In the genomic region with DNA sequence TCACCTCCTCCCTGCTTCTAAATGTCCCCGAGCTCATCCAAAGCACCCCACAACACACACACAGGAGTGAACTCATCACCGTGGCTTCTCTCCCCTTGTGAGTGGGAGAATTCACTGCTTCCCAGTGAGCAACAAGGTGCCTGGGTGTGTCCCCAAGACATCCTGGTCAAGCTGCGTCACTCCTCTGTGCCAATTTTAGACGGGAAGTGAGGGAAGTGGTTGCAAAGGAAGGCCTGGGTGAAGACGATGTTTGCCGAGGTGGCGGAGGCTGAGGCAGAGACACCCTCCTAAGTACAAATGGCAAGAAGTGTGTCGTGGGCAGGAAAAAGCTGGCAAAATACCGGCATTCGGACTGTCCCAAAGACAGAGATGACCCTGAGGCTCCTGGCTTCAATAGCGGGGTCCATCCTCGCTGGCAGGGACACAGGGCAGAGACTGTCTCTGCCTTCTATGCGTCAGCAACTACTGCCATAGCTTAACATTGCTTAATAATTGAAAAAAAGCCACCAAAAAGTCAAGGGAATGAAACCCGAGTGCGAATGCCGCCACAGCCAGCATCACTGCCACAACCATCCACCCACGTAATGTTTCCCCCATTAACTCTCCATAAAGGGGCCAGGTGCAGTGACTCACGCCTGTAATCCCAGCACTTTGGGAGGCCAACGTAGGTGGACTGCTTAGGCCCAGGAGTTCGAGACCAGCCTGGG, we compare ENCODE assay signal across 11 cellular contexts.
DNase-seq lines count a peak whose midpoint lies in the region; ATAC-seq and TF ChIP-seq lines count a peak whose summit lies in the region.
"Had no signal": no experiment of that assay in that cellular context is flagged by ENCODE, and none has a peak within 500 bp of the region (broad histone marks: within the 10 kb centered on the region; RNA-seq: fewer than 3 reads in every experiment).

No MANE protein-coding gene starts in this region.

- TF ChIP-seq CTCF in WERI-Rb-1 (IDR thresholded peaks at IDR 0.05; ENCODE audit: low read depth, low read length) = no peak
- TF ChIP-seq CTCF in fibroblast of the aortic adventitia (IDR thresholded peaks at IDR 0.05; ENCODE audit: insufficient read depth, low read length) = no peak
- no peak for TF ChIP-seq CTCF in testis (IDR thresholded peaks at IDR 0.05)

- peak overlapping the region; percentile 88 for H3K9ac ChIP-seq in skeletal muscle satellite cell (ENCODE audit: low read depth, low read length)

- no peaks in the 10 kb centered on the region for H3K27me3 ChIP-seq in WERI-Rb-1 (ENCODE audit: insufficient read depth, low read depth, severe bottlenecking)
- no peaks in the 10 kb centered on the region for H3K27me3 ChIP-seq in skeletal muscle satellite cell (ENCODE audit: control insufficient read depth, insufficient read depth, low read length)
- H3K27me3 ChIP-seq in testis = no peaks in the 10 kb centered on the region

- H3K9me3 ChIP-seq in WERI-Rb-1 (ENCODE audit: severe bottlenecking) (no peaks in the 10 kb centered on the region), skeletal muscle satellite cell (replicated peaks; ENCODE audit: low read length) (no peaks in the 10 kb centered on the region), testis (no peaks in the 10 kb centered on the region)

- H3K36me3 ChIP-seq in WERI-Rb-1 (peaks cover 58% of the 10 kb centered on the region), skeletal muscle satellite cell (ENCODE audit: insufficient read depth, low read length) (peaks cover 47% of the 10 kb centered on the region), testis (ENCODE audit: low read depth, missing control alignments) (no peaks in the 10 kb centered on the region)

- ATAC-seq in SK-N-SH treated with all-trans-retinoic acid at 6 μM for 48 hours (no peak), GM21786 (IDR thresholded peaks at IDR 0.05; ENCODE audit: unreplicated experiment) (no peak)

- H3K4me2 ChIP-seq in skeletal muscle satellite cell (ENCODE audit: low read length) = peak overlapping the region; percentile 34

- H3K4me1 ChIP-seq in skeletal muscle satellite cell (ENCODE audit: control insufficient read depth, insufficient read depth, low read length) (peaks cover 60% of the 10 kb centered on the region), testis (peaks cover 18% of the 10 kb centered on the region)

- WGBS in testis, 2 donors = 65 to 76% methylated on average over 20 of the region's 20 CpGs

- peak overlapping the region; percentile 6; the same call in 1 of the 2 replicates for H3K27ac ChIP-seq in WERI-Rb-1
- H3K27ac ChIP-seq in testis = peak overlapping the region in 1 of 2 donors; percentile 61

- DNase-seq in EH (ENCODE audit: low read depth) (peak; percentile 65), WERI-Rb-1 (no peak), fibroblast of the aortic adventitia (ENCODE audit: low read depth) (peak; percentile 27), testis (no peak), NCI-H1694 treated with DMSO at 0.1 percent for 48 hours (lab: John Stamatoyannopoulos, UW) (no peak)
- DNase-seq: DMS53; KBM-7; stimulated activated naive CD4-positive, alpha-beta T cell treated with Interleukin-2 at 50 U/mL for 16 hours had no signal

- no peak overlapping the region for H3K4me3 ChIP-seq in WERI-Rb-1 (ENCODE audit: low read depth, low read length)
- H3K4me3 ChIP-seq in fibroblast of the aortic adventitia (ENCODE audit: low read depth, low read length) = no peak overlapping the region
- no peak overlapping the region for H3K4me3 ChIP-seq in skeletal muscle satellite cell (ENCODE audit: low read length)
- no peak overlapping the region for H3K4me3 ChIP-seq in testis

- intact Hi-C loops in testis (cut with DNase I; ENCODE audit: low total_unique reads) = no loop called here

- no peak for TF ChIP-seq POLR2A in testis (IDR thresholded peaks at IDR 0.05)

TF ChIP-seq in SK-N-SH treated with all-trans-retinoic acid at 6 μM for 48 hours, 23 proteins besides CTCF, POLR2A, EP300 and RAD21:
- TF ChIP-seq, protein P1, sequence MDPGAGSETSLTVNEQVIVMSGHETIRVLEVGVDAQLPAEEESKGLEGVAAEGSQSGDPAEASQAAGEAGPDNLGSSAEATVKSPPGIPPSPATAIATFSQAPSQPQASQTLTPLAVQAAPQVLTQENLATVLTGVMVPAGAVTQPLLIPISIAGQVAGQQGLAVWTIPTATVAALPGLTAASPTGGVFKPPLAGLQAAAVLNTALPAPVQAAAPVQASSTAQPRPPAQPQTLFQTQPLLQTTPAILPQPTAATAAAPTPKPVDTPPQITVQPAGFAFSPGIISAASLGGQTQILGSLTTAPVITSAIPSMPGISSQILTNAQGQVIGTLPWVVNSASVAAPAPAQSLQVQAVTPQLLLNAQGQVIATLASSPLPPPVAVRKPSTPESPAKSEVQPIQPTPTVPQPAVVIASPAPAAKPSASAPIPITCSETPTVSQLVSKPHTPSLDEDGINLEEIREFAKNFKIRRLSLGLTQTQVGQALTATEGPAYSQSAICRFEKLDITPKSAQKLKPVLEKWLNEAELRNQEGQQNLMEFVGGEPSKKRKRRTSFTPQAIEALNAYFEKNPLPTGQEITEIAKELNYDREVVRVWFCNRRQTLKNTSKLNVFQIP (CRISPR knock-in tag; IDR thresholded peaks at IDR 0.05; ENCODE audit: borderline replicate concordance, low read depth) = no peak
- TF ChIP-seq, protein P2, sequence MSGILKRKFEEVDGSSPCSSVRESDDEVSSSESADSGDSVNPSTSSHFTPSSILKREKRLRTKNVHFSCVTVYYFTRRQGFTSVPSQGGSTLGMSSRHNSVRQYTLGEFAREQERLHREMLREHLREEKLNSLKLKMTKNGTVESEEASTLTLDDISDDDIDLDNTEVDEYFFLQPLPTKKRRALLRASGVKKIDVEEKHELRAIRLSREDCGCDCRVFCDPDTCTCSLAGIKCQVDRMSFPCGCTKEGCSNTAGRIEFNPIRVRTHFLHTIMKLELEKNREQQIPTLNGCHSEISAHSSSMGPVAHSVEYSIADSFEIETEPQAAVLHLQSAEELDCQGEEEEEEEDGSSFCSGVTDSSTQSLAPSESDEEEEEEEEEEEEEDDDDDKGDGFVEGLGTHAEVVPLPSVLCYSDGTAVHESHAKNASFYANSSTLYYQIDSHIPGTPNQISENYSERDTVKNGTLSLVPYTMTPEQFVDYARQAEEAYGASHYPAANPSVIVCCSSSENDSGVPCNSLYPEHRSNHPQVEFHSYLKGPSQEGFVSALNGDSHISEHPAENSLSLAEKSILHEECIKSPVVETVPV (CRISPR knock-in tag; IDR thresholded peaks at IDR 0.05) = no peak
- no peak for TF ChIP-seq ISL1 (CRISPR knock-in tag; IDR thresholded peaks at IDR 0.05)
- no peak for TF ChIP-seq ZFP30 (CRISPR knock-in tag; IDR thresholded peaks at IDR 0.05)
- TF ChIP-seq ZNF8 (CRISPR knock-in tag; IDR thresholded peaks at IDR 0.05) = no peak
- TF ChIP-seq ZNF565 (CRISPR knock-in tag; conservative IDR thresholded peaks at IDR 0.05; ENCODE audit: low read depth) = no peak
TF ChIP-seq in SK-N-SH treated with all-trans-retinoic acid at 6 μM for 48 hours: peak in this region for 0.

Comparison
In these comparisons a context has a peak if more than half of its experiments do, and no peak if none do; other contexts are left out.
1. DNase-seq: peak in EH (single experiment) and fibroblast of the aortic adventitia (single experiment); none in WERI-Rb-1 (single experiment), testis (single experiment) and NCI-H1694 treated with DMSO at 0.1 percent for 48 hours (single experiment).